ENCODE assay signal across 13 cellular contexts in genomic region chr16:62034236-62035114, GRCh38. TPM values are rescaled to one million over a fixed set of nuclear protein-coding genes. Genes with fewer than 3 reads are reported as not detected.
DNase-seq lines count a peak whose midpoint lies in the region; ATAC-seq and TF ChIP-seq lines count a peak whose summit lies in the region.
"Had no signal": no experiment of that assay in that cellular context is flagged by ENCODE, and none has a peak within 500 bp of the region (broad histone marks: within the 10 kb centered on the region; RNA-seq: fewer than 3 reads in every experiment).

No MANE protein-coding gene starts in this region.

- H3K4me1 Mint-ChIP-seq in Caco-2 (ENCODE audit: low read depth, unreplicated experiment), result peaks cover 15% of the 10 kb centered on the region

- no peak overlapping the region for H3K27ac Mint-ChIP-seq in Caco-2 (ENCODE audit: unreplicated experiment)

- POLR2A ChIA-PET in Caco-2 (lab: Charles Lee), result no interaction called here

- H3K4me3 ChIP-seq in Caco-2 (ENCODE audit: low read depth, low read length) (no peak overlapping the region), NT2/D1 (ENCODE audit: insufficient read length, low read depth) (peak overlapping the region; percentile 57), iPS-11a (ENCODE audit: low read depth, low read length) (peak overlapping the region; percentile 58), psoas muscle (peak overlapping the region; percentile 42), foreskin fibroblast (ENCODE audit: low read depth in 1 of 2, low read length in 2 of 2) (no peak overlapping the region)

- H3K36me3 Mint-ChIP-seq in Caco-2 (ENCODE audit: insufficient read depth, unreplicated experiment), result no peaks in the 10 kb centered on the region
- H3K36me3 Mint-ChIP-seq: CD4-positive, alpha-beta memory T cell had no signal

- TF ChIP-seq CTCF in Caco-2 (IDR thresholded peaks at IDR 0.05; ENCODE audit: insufficient read depth in 1 of 2, low read depth in 1 of 2, low read length in 1 of 2, severe bottlenecking in 1 of 2, unreplicated experiment in 1 of 2) (no peak), psoas muscle (IDR thresholded peaks at IDR 0.05) (no peak), foreskin fibroblast (IDR thresholded peaks at IDR 0.05; ENCODE audit: low read depth, low read length) (no peak)

- peak overlapping the region; percentile 57 for H3K9ac ChIP-seq in NT2/D1 (ENCODE audit: insufficient read length, low read depth)

- no peaks in the 10 kb centered on the region for H3K9me3 Mint-ChIP-seq in Caco-2 (ENCODE audit: unreplicated experiment)

- peak overlapping the region; percentile 14 for H3K4me3 Mint-ChIP-seq in Caco-2 (ENCODE audit: unreplicated experiment)
- H3K4me3 Mint-ChIP-seq: CD4-positive, alpha-beta memory T cell had no signal

- no peak for DNase-seq in Caco-2
- no peak for DNase-seq in NT2/D1 (ENCODE audit: low read depth, low spot score)
- no peak for DNase-seq in psoas muscle
- DNase-seq in foreskin fibroblast, result no peak
- DNase-seq in sciatic nerve (ENCODE audit: low spot score), result no peak
- DNase-seq in stimulated activated naive CD8-positive, alpha-beta T cell treated with anti-CD3 and anti-CD28 coated beads, Interleukin-15, Interleukin-2, amounts not matched to agents 100 U/mL and 50 U/mL, for 24 hours, result no peak
- DNase-seq: activated effector memory CD4-positive, alpha-beta T cell treated with Interleukin-2 at 50 U/mL for 16 hours; CD4-positive, alpha-beta memory T cell; NCI-H1048; PC-3 had no signal

- H3K4me1 ChIP-seq in Caco-2 (peaks cover 8% of the 10 kb centered on the region; the same call in 1 of the 2 replicates), NT2/D1 (ENCODE audit: insufficient read depth, insufficient read length) (peaks cover 4% of the 10 kb centered on the region), psoas muscle (no peaks in the 10 kb centered on the region)

- H3K27me3 ChIP-seq in Caco-2 (replicated peaks; ENCODE audit: control insufficient read depth, insufficient read depth, low read length), result no peaks in the 10 kb centered on the region
- peaks cover 80% of the 10 kb centered on the region for H3K27me3 ChIP-seq in NT2/D1 (ENCODE audit: insufficient read depth, insufficient read length)
- peaks cover 0 to 29% (median 3%) of the 10 kb centered on the region in 3 donors for H3K27me3 ChIP-seq in psoas muscle (ENCODE audit: insufficient read depth in 3 of 3, low read length in 2 of 3)

- H3K9me3 ChIP-seq in Caco-2 (no peaks in the 10 kb centered on the region), NT2/D1 (ENCODE audit: insufficient read depth, low read length) (no peaks in the 10 kb centered on the region), psoas muscle (no peaks in the 10 kb centered on the region)

- BruUV-seq in Caco-2 (replicated peaks; lab: Mats Ljungman, UMichigan), result no TSS peak

- CTCF ChIA-PET in Caco-2 (lab: Charles Lee), result no interaction called here

- no peak overlapping the region for H3K27ac ChIP-seq in psoas muscle
- H3K27ac ChIP-seq: VCaP had no signal

- WGBS in psoas muscle, 3 donors, result 1 to 2% (median 2%) methylated on average over 32 of the region's 32 CpGs

- intact Hi-C loops in Caco-2 (cut with micrococcal nuclease; ENCODE audit: unreplicated experiment), result no loop called here
- intact Hi-C loops in psoas muscle (cut with DNase I), result no loop called here
- intact Hi-C loops in sciatic nerve (cut with DNase I), result no loop called here

- H3K27me3 Mint-ChIP-seq in Caco-2 (ENCODE audit: insufficient read depth, unreplicated experiment), result no peaks in the 10 kb centered on the region

- ATAC-seq in psoas muscle (no peak), GM19324 (IDR thresholded peaks at IDR 0.05; ENCODE audit: low FRiP score, unreplicated experiment) (no peak), sciatic nerve (no peak)
- ATAC-seq in stimulated activated naive CD8-positive, alpha-beta T cell treated with anti-CD3 and anti-CD28 coated beads, Interleukin-15, Interleukin-2, amounts not matched to agents 100 U/mL and 50 U/mL, for 24 hours, result no peak
- ATAC-seq: PC-3 had no signal

- no peaks in the 10 kb centered on the region for H3K36me3 ChIP-seq in Caco-2 (ENCODE audit: control insufficient read depth, insufficient read depth, low read length)
- no peaks in the 10 kb centered on the region for H3K36me3 ChIP-seq in NT2/D1 (ENCODE audit: insufficient read depth, insufficient read length, low read length)
- no peaks in the 10 kb centered on the region for H3K36me3 ChIP-seq in psoas muscle (ENCODE audit: insufficient read depth in 1 of 2, low read depth in 1 of 2)

RNA-seq across cellular contexts. Expression of gene CDH8, which starts 1.8 kb away (rescaled TPM):
- total RNA-seq in Caco-2 (2022) (1.4 and 1.7 TPM in 2 replicates), psoas muscle (1 to 10 TPM in 1 of 4 donors, under 1 TPM in 3; 0.58 to 1.2 (median 0.87) TPM), sciatic nerve (not detected)
- polyA plus RNA-seq in psoas muscle, result under 1 TPM; 0.13 to 0.29 (median 0.21) TPM
- total RNA-seq: CD4-positive, alpha-beta memory T cell had no signal
- polyA plus RNA-seq: CD4-positive, alpha-beta memory T cell had no signal

Comparison
In these comparisons a context has a peak if more than half of its experiments do, and no peak if none do; other contexts are left out.
1. H3K4me3 ChIP-seq: peak in NT2/D1 (single experiment), iPS-11a (single experiment) and psoas muscle (single experiment); none in Caco-2 (single experiment) and foreskin fibroblast (0 of 2).